In the genomic region with DNA sequence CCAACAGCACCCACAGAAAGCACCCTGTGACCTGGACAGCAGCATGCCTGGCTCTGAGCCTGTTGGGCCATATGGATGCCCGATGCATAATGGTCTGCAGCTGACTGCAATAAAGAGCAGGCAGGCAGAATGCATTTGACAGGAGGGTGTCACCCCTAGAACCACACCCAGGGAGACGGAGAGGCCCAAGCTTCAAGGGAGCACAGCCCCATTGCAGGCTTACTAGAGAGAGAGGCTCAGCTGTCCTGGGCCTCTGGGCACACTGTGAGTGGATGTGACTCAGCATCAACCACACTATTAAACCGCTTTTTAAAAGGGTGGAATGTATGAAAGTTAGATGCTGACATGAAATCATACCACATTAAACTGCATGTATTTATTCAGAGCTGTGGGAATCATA, we compare ENCODE assay signal across 23 cellular contexts.
A peak's percentile ranks its signal among the peaks of the same experiment; 100 is the strongest.
DNase-seq lines count a peak whose midpoint lies in the region; ATAC-seq and TF ChIP-seq lines count a peak whose summit lies in the region.
"Had no signal": no experiment of that assay in that cellular context is flagged by ENCODE, and none has a peak within 500 bp of the region (broad histone marks: within the 10 kb centered on the region; RNA-seq: fewer than 3 reads in every experiment).

No MANE protein-coding gene starts in this region.

- DNase-seq in BJ (ENCODE audit: low read depth) (peak; percentile 59), HFFc6 (peak; percentile 36), epidermal melanocyte (ENCODE audit: insufficient read length, low spot score) (peak; percentile 28), osteoblast (ENCODE audit: insufficient read length, low spot score, missing footprints) (peak; percentile 94), activated gamma-delta T cell (lab: John Stamatoyannopoulos, UW) (no peak)
- DNase-seq: CD8-positive, alpha-beta T cell; central memory CD4-positive, alpha-beta T cell; foreskin keratinocyte; NCI-H1105; NCI-H446; NCI-H82; retina; stimulated activated CD4-positive, alpha-beta T cell treated with anti-CD3 and anti-CD28 coated beads, Interleukin-2, amount 100 ng/mL, for 48 hours; T-helper 9 cell had no signal

- no peak overlapping the region for H2AFZ ChIP-seq in osteoblast (ENCODE audit: low read length)
- H2AFZ ChIP-seq: hepatocyte had no signal

- H3K4me1 ChIP-seq in osteoblast (ENCODE audit: insufficient read depth, low read length), result no peaks in the 10 kb centered on the region
- H3K4me1 ChIP-seq: ascending aorta, foreskin keratinocyte, spleen had no signal

- no peaks in the 10 kb centered on the region for H3K36me3 Mint-ChIP-seq in HFFc6 (ENCODE audit: low read depth)
- H3K36me3 Mint-ChIP-seq: CD8-positive, alpha-beta T cell; stimulated activated effector memory CD8-positive, alpha-beta T cell treated with anti-CD3 and anti-CD28 coated beads, Interleukin-12 subunit alpha, Interleukin-12 subunit beta, amount 100 ng/mL, for 72 hours had no signal

- no peak overlapping the region for H3K4me3 ChIP-seq in BJ (ENCODE audit: low read depth, low read length)
- no peak overlapping the region for H3K4me3 ChIP-seq in osteoblast (ENCODE audit: insufficient read depth, low read length)
- H3K4me3 ChIP-seq: ascending aorta, hepatocyte, spleen had no signal

- no peak overlapping the region for H3K27ac Mint-ChIP-seq in HFFc6
- H3K27ac Mint-ChIP-seq: activated naive CD4-positive, alpha-beta T cell treated with anti-CD3 and anti-CD28 coated beads, Interleukin-2, amount 50 U/mL, for 72 hours; CD8-positive, alpha-beta T cell; stimulated activated effector memory CD8-positive, alpha-beta T cell treated with anti-CD3 and anti-CD28 coated beads, Interleukin-12 subunit alpha, Interleukin-12 subunit beta, amount 100 ng/mL, for 72 hours; WTC11 had no signal

- H3K27me3 Mint-ChIP-seq in HFFc6 (ENCODE audit: insufficient read depth), result peaks cover 12% of the 10 kb centered on the region

- TF ChIP-seq CTCF in BJ (IDR thresholded peaks at IDR 0.05; ENCODE audit: insufficient read depth, low read depth, low read length), result no peak
- TF ChIP-seq CTCF in HFFc6 (IDR thresholded peaks at IDR 0.05), result no peak
- no peak for TF ChIP-seq CTCF in osteoblast (IDR thresholded peaks at IDR 0.05; ENCODE audit: extremely low read depth, low read depth, low read length)

- peaks cover 3% of the 10 kb centered on the region for H4K20me1 ChIP-seq in osteoblast (ENCODE audit: insufficient read depth, low read length)

- H3K27me3 ChIP-seq in BJ (ENCODE audit: control insufficient read depth, insufficient read depth, low read length) (no peaks in the 10 kb centered on the region), osteoblast (ENCODE audit: insufficient read depth, low read length) (no peaks in the 10 kb centered on the region)
- H3K27me3 ChIP-seq: ascending aorta, foreskin keratinocyte, hepatocyte had no signal

- H3K9me3 ChIP-seq in osteoblast (ENCODE audit: low read depth, low read length), result no peaks in the 10 kb centered on the region
- H3K9me3 ChIP-seq: ascending aorta had no signal

- no peak overlapping the region for H3K4me2 ChIP-seq in osteoblast (ENCODE audit: insufficient read depth, low read length)
- H3K4me2 ChIP-seq: hepatocyte had no signal

- H3K4me3 Mint-ChIP-seq in HFFc6, result no peak overlapping the region
- H3K4me3 Mint-ChIP-seq: CD8-positive, alpha-beta T cell; naive thymus-derived CD8-positive, alpha-beta T cell; stimulated activated effector memory CD8-positive, alpha-beta T cell treated with anti-CD3 and anti-CD28 coated beads, Interleukin-12 subunit alpha, Interleukin-12 subunit beta, amount 100 ng/mL, for 72 hours; WTC11 had no signal

- CTCF ChIA-PET in BJ (lab: Yijun Ruan, JAX), result interaction anchor here (1.1 kb wide), 1 partner anchor 321 kb away, joined by 3 read pairs; no protein-coding TSS in a partner anchor

- no peak for ATAC-seq in GM21381 (IDR thresholded peaks at IDR 0.05; ENCODE audit: unreplicated experiment)
- ATAC-seq in GM21717 (IDR thresholded peaks at IDR 0.05; ENCODE audit: unreplicated experiment), result no peak
- ATAC-seq: activated naive CD4-positive, alpha-beta T cell treated with anti-CD3 and anti-CD28 coated beads, Interleukin-2, amount 50 U/mL, for 72 hours; CD8-positive, alpha-beta T cell; foreskin keratinocyte; naive thymus-derived CD8-positive, alpha-beta T cell; WTC11 had no signal

- peaks cover 58% of the 10 kb centered on the region for H3K9me3 Mint-ChIP-seq in HFFc6
- H3K9me3 Mint-ChIP-seq: stimulated activated effector memory CD8-positive, alpha-beta T cell treated with anti-CD3 and anti-CD28 coated beads, Interleukin-12 subunit alpha, Interleukin-12 subunit beta, amount 100 ng/mL, for 72 hours had no signal

- POLR2A ChIA-PET in BJ (lab: Charles Lee), result no interaction called here

- H3K36me3 ChIP-seq in BJ (ENCODE audit: control insufficient read depth, insufficient read depth, low read length) (no peaks in the 10 kb centered on the region), osteoblast (ENCODE audit: insufficient read depth, low read length) (no peaks in the 10 kb centered on the region)
- H3K36me3 ChIP-seq: ascending aorta, spleen had no signal

- no peaks in the 10 kb centered on the region for H3K4me1 Mint-ChIP-seq in HFFc6 (ENCODE audit: low read depth)
- H3K4me1 Mint-ChIP-seq: naive thymus-derived CD8-positive, alpha-beta T cell; stimulated activated effector memory CD8-positive, alpha-beta T cell treated with anti-CD3 and anti-CD28 coated beads, Interleukin-12 subunit alpha, Interleukin-12 subunit beta, amount 100 ng/mL, for 72 hours had no signal

- H3K79me2 ChIP-seq in osteoblast (ENCODE audit: insufficient read depth, low read length), result no peaks in the 10 kb centered on the region
- H3K79me2 ChIP-seq: hepatocyte had no signal

- no peak overlapping the region for H3K27ac ChIP-seq in osteoblast (ENCODE audit: low read depth, low read length)
- H3K27ac ChIP-seq: ascending aorta, foreskin keratinocyte, hepatocyte, spleen had no signal
